ENCODE assay signal across 10 cellular contexts in genomic region chr5:21244982-21245381, GRCh38.
"Had no signal": no experiment of that assay in that cellular context is flagged by ENCODE, and none has a peak within 500 bp of the region (broad histone marks: within the 10 kb centered on the region; RNA-seq: fewer than 3 reads in every experiment).

No MANE protein-coding gene starts in this region.

- FAIRE-seq: H54, HepG2 had no signal

- H3K9me3 Mint-ChIP-seq: IgD-negative memory B cell had no signal

- H3K36me3 ChIP-seq: HAP-1 had no signal

- ATAC-seq: HCT116, HepG2 had no signal

- H3K9me3 ChIP-seq: HAP-1 had no signal

- H3K4me3 Mint-ChIP-seq: HFFc6 had no signal

- H3K27me3 Mint-ChIP-seq: IgD-negative memory B cell had no signal

- H3K4me3 ChIP-seq: HAP-1 had no signal

- H3K27ac Mint-ChIP-seq: HFFc6, IgD-negative memory B cell had no signal

- H3K4me2 ChIP-seq: KMS-11 had no signal

- DNase-seq: GOT3, HFFc6, KBM-7 had no signal

- H3K9ac ChIP-seq: KMS-11 had no signal

- H3K4me1 Mint-ChIP-seq: IgD-negative memory B cell had no signal

- H3K4me1 ChIP-seq: HAP-1 had no signal

- H3K36me3 Mint-ChIP-seq: IgD-negative memory B cell had no signal

- H3K27ac ChIP-seq: HL-60, KMS-11 had no signal
